Comparison of ENCODE assay signal across 26 cellular contexts in genomic region chr10:125451319-125451718, GRCh38.
"Had no signal": no experiment of that assay in that cellular context is flagged by ENCODE, and none has a peak within 500 bp of the region (broad histone marks: within the 10 kb centered on the region; RNA-seq: fewer than 3 reads in every experiment).

No MANE protein-coding gene starts in this region.

- H3K27ac Mint-ChIP-seq: activated CD4-positive, alpha-beta T cell treated with anti-CD3 and anti-CD28 coated beads, Interleukin-2, amount 10 ng/mL, durations not matched to agents 7 days and 5 days; endodermal cell; mesothelial cell of epicardium; nephron; stimulated activated naive CD8-positive, alpha-beta T cell treated with anti-CD3 and anti-CD28 coated beads, Interleukin-15, amount 100 ng/mL, for 72 hours; type B pancreatic cell had no signal

- H3K9me3 ChIP-seq: colonic mucosa, right lobe of liver, suprapubic skin had no signal

- H3K27ac ChIP-seq: brain microvascular endothelial cell, colonic mucosa, epithelial cell of prostate, parathyroid adenoma, right lobe of liver, suprapubic skin had no signal

- H3K4me1 ChIP-seq: colonic mucosa, parathyroid adenoma, right lobe of liver, suprapubic skin had no signal

- H3K36me3 Mint-ChIP-seq: mesothelial cell of epicardium, type B pancreatic cell had no signal

- ATAC-seq: activated CD4-positive, CD25-positive, alpha-beta regulatory T cell treated with anti-CD3 and anti-CD28 coated beads, Interleukin-2, amount 50 U/mL, for 24 hours; left colon; right lobe of liver; stimulated activated naive CD8-positive, alpha-beta T cell treated with anti-CD3 and anti-CD28 coated beads, Interleukin-15, amount 100 ng/mL, for 72 hours had no signal

- H3K4me3 Mint-ChIP-seq: activated CD4-positive, alpha-beta T cell treated with anti-CD3 and anti-CD28 coated beads, Interleukin-2, amount 10 ng/mL, durations not matched to agents 7 days and 5 days; central memory CD8-positive, alpha-beta T cell; endodermal cell; mesothelial cell of epicardium; nephron; stimulated activated naive CD8-positive, alpha-beta T cell treated with anti-CD3 and anti-CD28 coated beads, Interleukin-15, amount 100 ng/mL, for 72 hours; type B pancreatic cell had no signal

- H3K4me3 ChIP-seq: colonic mucosa, lung, right lobe of liver, smooth muscle cell, suprapubic skin had no signal

- H3K4me1 Mint-ChIP-seq: activated CD4-positive, alpha-beta T cell treated with anti-CD3 and anti-CD28 coated beads, Interleukin-2, amount 10 ng/mL, durations not matched to agents 7 days and 5 days; central memory CD8-positive, alpha-beta T cell; stimulated activated naive CD8-positive, alpha-beta T cell treated with anti-CD3 and anti-CD28 coated beads, Interleukin-15, amount 100 ng/mL, for 72 hours had no signal

- DNase-seq: activated CD4-positive, alpha-beta T cell treated with anti-CD3 and anti-CD28 coated beads, Interleukin-2, amount 10 ng/mL, durations not matched to agents 7 days and 5 days; activated CD8-positive, alpha-beta memory T cell treated with anti-CD3 and anti-CD28 coated beads, Interleukin-2, amount 50 U/mL, for 4 hours; activated effector memory CD4-positive, alpha-beta T cell treated with anti-CD3 and anti-CD28 coated beads, Interleukin-2, amount 50 U/mL, for 16 hours; activated naive CD4-positive, alpha-beta T cell treated with anti-CD3 and anti-CD28 coated beads, Interleukin-2, amount 50 U/mL, for 16 hours; activated T-cell treated with anti-CD3 and anti-CD28 coated beads, Interleukin-2, amount 50 U/mL, for 48 hours; aorta; brain microvascular endothelial cell; colonic mucosa; endodermal cell; hypothalamus; islet precursor cell; left colon; right lobe of liver; stimulated activated CD4-positive, alpha-beta T cell treated with anti-CD3 and anti-CD28 coated beads, Interleukin-4, amount 100 ng/mL, for 1 hour; stimulated activated naive CD8-positive, alpha-beta T cell treated with anti-CD3 and anti-CD28 coated beads, Interleukin-15, amount 100 ng/mL, for 72 hours; T1000 had no signal

- H3K27me3 ChIP-seq: brain microvascular endothelial cell, colonic mucosa, right lobe of liver had no signal

- H3K9me3 Mint-ChIP-seq: activated CD4-positive, alpha-beta T cell treated with anti-CD3 and anti-CD28 coated beads, Interleukin-2, amount 10 ng/mL, durations not matched to agents 7 days and 5 days; central memory CD8-positive, alpha-beta T cell; endodermal cell; mesothelial cell of epicardium; nephron; type B pancreatic cell had no signal

- H3K36me3 ChIP-seq: brain microvascular endothelial cell, colonic mucosa, right lobe of liver, suprapubic skin had no signal

- H3K27me3 Mint-ChIP-seq: activated CD4-positive, alpha-beta T cell treated with anti-CD3 and anti-CD28 coated beads, Interleukin-2, amount 10 ng/mL, durations not matched to agents 7 days and 5 days; stimulated activated naive CD8-positive, alpha-beta T cell treated with anti-CD3 and anti-CD28 coated beads, Interleukin-15, amount 100 ng/mL, for 72 hours had no signal
